ENCODE assay signal across 10 cellular contexts in the genomic region with DNA sequence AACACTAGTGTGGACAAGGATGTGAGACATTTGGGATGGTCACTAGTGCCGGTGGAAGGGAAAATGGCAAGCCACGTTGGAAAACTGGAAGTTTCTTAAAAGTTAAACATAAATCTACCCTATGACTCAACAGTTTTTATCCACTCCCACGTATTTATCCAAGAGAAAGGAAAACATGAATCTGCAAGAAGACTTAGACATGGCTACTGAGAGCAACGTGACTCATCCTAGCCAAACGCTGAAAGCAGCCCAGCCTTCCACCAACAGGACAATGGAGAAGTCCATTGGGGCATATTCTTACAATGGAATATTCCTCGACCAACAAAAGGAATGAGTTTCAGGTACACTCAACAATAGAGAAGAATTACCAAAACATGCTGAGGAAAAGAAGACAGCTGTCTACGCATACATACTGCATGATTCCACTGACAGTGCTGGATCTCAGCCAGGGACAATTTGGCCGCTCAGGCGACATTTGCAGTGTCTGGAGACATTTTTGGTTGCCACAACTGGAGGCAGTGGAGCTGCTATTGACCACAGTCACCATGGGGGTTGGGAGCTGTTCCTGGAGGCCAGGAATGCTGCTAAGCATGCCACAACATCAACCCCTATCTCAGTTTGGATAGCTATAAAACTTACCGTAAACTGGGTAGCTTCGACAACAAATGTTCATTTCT. TPM values are rescaled to one million over a fixed set of nuclear protein-coding genes. Genes with fewer than 3 reads are reported as not detected.
DNase-seq lines count a peak whose midpoint lies in the region; ATAC-seq, FAIRE-seq and TF ChIP-seq lines count a peak whose summit lies in the region.
"Had no signal": no experiment of that assay in that cellular context is flagged by ENCODE, and none has a peak within 500 bp of the region (broad histone marks: within the 10 kb centered on the region; RNA-seq: fewer than 3 reads in every experiment).

No MANE protein-coding gene starts in this region.

- H3K27ac Mint-ChIP-seq in activated CD4-positive, alpha-beta T cell treated with anti-CD3 and anti-CD28 coated beads, Interleukin-2, amount 10 ng/mL, durations not matched to agents 7 days and 5 days: no peak overlapping the region

- CTCF ChIA-PET in mammary epithelial cell (lab: Charles Lee; ENCODE audit: low non-redundant PET): no interaction called here
- CTCF ChIA-PET in activated CD4-positive, alpha-beta T cell treated with anti-CD3 and anti-CD28 coated beads, Interleukin-2, amount 10 ng/mL, durations not matched to agents 7 days and 5 days (lab: Charles Lee): interaction anchor here (0.6 to 1.5 kb wide), 3 partner anchors 11 to 50 kb away, joined by 3 read pairs; no protein-coding TSS in a partner anchor
- CTCF ChIA-PET in GM10248 (lab: Yijun Ruan, JAX): interaction anchor here (1.4 to 4.1 kb wide), 3 partner anchors 12 to 23 kb away, joined by 4 to 19 read pairs (median 8); no protein-coding TSS in a partner anchor

- no peaks in the 10 kb centered on the region for H3K27me3 ChIP-seq in mammary epithelial cell (ENCODE audit: insufficient read depth, low read length)
- H3K27me3 ChIP-seq in upper lobe of right lung: peaks cover 14% of the 10 kb centered on the region

- ATAC-seq in left colon: peak; percentile 15
- no peak for ATAC-seq in upper lobe of right lung
- no peak for ATAC-seq in activated CD4-positive, CD25-positive, alpha-beta regulatory T cell treated with anti-CD3 and anti-CD28 coated beads, Interleukin-2, amount 50 U/mL, for 24 hours

- no peak for TF ChIP-seq CTCF in AG09309 (IDR thresholded peaks at IDR 0.05; ENCODE audit: control insufficient read depth, insufficient read depth, low read depth, low read length, missing control alignments)
- TF ChIP-seq CTCF in mammary epithelial cell (conservative IDR thresholded peaks at IDR 0.05 in 1 of 2, IDR thresholded peaks at IDR 0.05 in 1 of 2; ENCODE audit: extremely low read depth in 1 of 2, insufficient read depth in 1 of 2, low read depth in 1 of 2, low read length in 2 of 2): no peak
- no peak for TF ChIP-seq CTCF in GM10248 (IDR thresholded peaks at IDR 0.05; ENCODE audit: control extremely low read depth, extremely low read depth, low read depth, missing control alignments)
- TF ChIP-seq CTCF in upper lobe of right lung (IDR thresholded peaks at IDR 0.05): no peak

- no TSS peak for BruUV-seq in mammary epithelial cell (replicated peaks; lab: Mats Ljungman, UMichigan)

- intact Hi-C loops in mammary epithelial cell (cut with micrococcal nuclease) (no loop called here), left colon (cut with DNase I, micrococcal nuclease) (no loop called here), upper lobe of right lung (cut with DNase I) (no loop called here)

- FAIRE-seq in HTR-8/SVneo (lab: Jason Lieb, UNC): no peak

- H3K4me1 Mint-ChIP-seq in activated CD4-positive, alpha-beta T cell treated with anti-CD3 and anti-CD28 coated beads, Interleukin-2, amount 10 ng/mL, durations not matched to agents 7 days and 5 days: no peaks in the 10 kb centered on the region

- peaks cover 5% of the 10 kb centered on the region for H3K27me3 Mint-ChIP-seq in activated CD4-positive, alpha-beta T cell treated with anti-CD3 and anti-CD28 coated beads, Interleukin-2, amount 10 ng/mL, durations not matched to agents 7 days and 5 days

- WGBS in mammary epithelial cell (ENCODE audit: low coverage, missing lambda C conversion rate): 45% methylated on average over 11 of the region's 11 CpGs

- peak overlapping the region; percentile 54 for H3K4me2 ChIP-seq in mammary epithelial cell (ENCODE audit: insufficient read depth, low read depth, low read length)

- no peaks in the 10 kb centered on the region for H3K36me3 ChIP-seq in mammary epithelial cell (ENCODE audit: insufficient read depth, low read length)
- no peaks in the 10 kb centered on the region for H3K36me3 ChIP-seq in upper lobe of right lung

- no peaks in the 10 kb centered on the region for H3K9me3 Mint-ChIP-seq in activated CD4-positive, alpha-beta T cell treated with anti-CD3 and anti-CD28 coated beads, Interleukin-2, amount 10 ng/mL, durations not matched to agents 7 days and 5 days

- H3K36me3 Mint-ChIP-seq in activated CD4-positive, alpha-beta T cell treated with anti-CD3 and anti-CD28 coated beads, Interleukin-2, amount 10 ng/mL, durations not matched to agents 7 days and 5 days (ENCODE audit: low read depth): no peaks in the 10 kb centered on the region

- in situ Hi-C loops in mammary epithelial cell (cut with MboI; ENCODE audit: low sequenced_read_pairs in 2 of 2): no loop called here

- peak; percentile 64 for DNase-seq in AG09309 (ENCODE audit: low read depth)
- DNase-seq in HTR-8/SVneo (ENCODE audit: insufficient read length, low spot score): peak; percentile 52
- DNase-seq in mammary epithelial cell: peak; percentile 85
- DNase-seq in left colon: peak in 1 of 2 donors; percentile 29
- DNase-seq in activated CD4-positive, alpha-beta T cell treated with anti-CD3 and anti-CD28 coated beads, Interleukin-2, amount 10 ng/mL, durations not matched to agents 7 days and 5 days: no peak
- DNase-seq in GM10248 (ENCODE audit: extremely low spot score): no peak
- DNase-seq in upper lobe of right lung: no peak
- DNase-seq: COR-L47 had no signal

- H3K4me3 ChIP-seq in AG09309 (ENCODE audit: control insufficient read depth, low read depth, low read length) (no peak overlapping the region), mammary epithelial cell (replicated peaks in 1 of 3; ENCODE audit: insufficient read depth in 1 of 3, low read depth in 2 of 3, low read length in 3 of 3) (no peak overlapping the region), upper lobe of right lung (no peak overlapping the region)
- H3K4me3 ChIP-seq: lung had no signal

- peak overlapping the region; percentile 5 for H3K27ac ChIP-seq in mammary epithelial cell (ENCODE audit: insufficient read depth, low read depth, low read length)
- H3K27ac ChIP-seq in upper lobe of right lung: no peak overlapping the region

- dilution Hi-C loops in mammary epithelial cell (cut with HindIII; ENCODE audit: low sequenced_read_pairs): no loop called here

- no peak overlapping the region for H3K4me3 Mint-ChIP-seq in activated CD4-positive, alpha-beta T cell treated with anti-CD3 and anti-CD28 coated beads, Interleukin-2, amount 10 ng/mL, durations not matched to agents 7 days and 5 days

- POLR2A ChIA-PET in activated CD4-positive, alpha-beta T cell treated with anti-CD3 and anti-CD28 coated beads, Interleukin-2, amount 10 ng/mL, durations not matched to agents 7 days and 5 days (lab: Charles Lee): no interaction called here
- POLR2A ChIA-PET in GM10248 (lab: Yijun Ruan, JAX): no interaction called here

- H3K9me3 ChIP-seq in mammary epithelial cell (replicated peaks; ENCODE audit: insufficient read depth, low read length): no peaks in the 10 kb centered on the region
- H3K9me3 ChIP-seq in upper lobe of right lung: no peaks in the 10 kb centered on the region

- H4K20me1 ChIP-seq in mammary epithelial cell (ENCODE audit: insufficient read depth, low read length): no peaks in the 10 kb centered on the region

- no peak overlapping the region for H3K9ac ChIP-seq in mammary epithelial cell (ENCODE audit: insufficient read depth, low read length)

- peak overlapping the region; percentile 18 for H2AFZ ChIP-seq in mammary epithelial cell (ENCODE audit: low read depth, low read length)

- H3K4me1 ChIP-seq in mammary epithelial cell (ENCODE audit: insufficient read depth, low read length) (peaks cover 22% of the 10 kb centered on the region), upper lobe of right lung (no peaks in the 10 kb centered on the region)

- no peaks in the 10 kb centered on the region for H3K79me2 ChIP-seq in mammary epithelial cell (ENCODE audit: insufficient read depth, low read length)

RNA-seq across cellular contexts. Expression of a gene that starts 21.2 kb away (rescaled TPM):
- total RNA-seq in mammary epithelial cell (under 1 TPM in 1 of 2 donors, not detected in 1; 0.33 TPM), left colon (10 to 100 TPM; 22.4 to 23.0 TPM), upper lobe of right lung (not detected)
- not detected for polyA plus RNA-seq in mammary epithelial cell
- not detected for polyA minus RNA-seq in mammary epithelial cell
- total RNA-seq in activated CD4-positive, alpha-beta T cell treated with anti-CD3 and anti-CD28 coated beads, Interleukin-2, amount 10 ng/mL, durations not matched to agents 7 days and 5 days: not detected

Comparison
In these comparisons a context has a peak if more than half of its experiments do, and no peak if none do; other contexts are left out.
1. DNase-seq: peak in AG09309 (single experiment), HTR-8/SVneo (single experiment) and mammary epithelial cell (single experiment); none in activated CD4-positive, alpha-beta T cell treated with anti-CD3 and anti-CD28 coated beads, Interleukin-2, amount 10 ng/mL, durations not matched to agents 7 days and 5 days (single experiment), GM10248 (single experiment) and upper lobe of right lung (single experiment).
2. RNA of a gene that starts 21.2 kb away (total RNA-seq): 22.4 to 23.0 TPM in left colon; 0.33 TPM in mammary epithelial cell, not detected in upper lobe of right lung (single experiment) and not detected in activated CD4-positive, alpha-beta T cell treated with anti-CD3 and anti-CD28 coated beads, Interleukin-2, amount 10 ng/mL, durations not matched to agents 7 days and 5 days; every median in the first group is over 10 times any median in the second.